9 cellular contexts compared by ENCODE assay signal in genomic region chr18:74476154-74476553, GRCh38. TPM values are rescaled to one million over a fixed set of nuclear protein-coding genes. Genes with fewer than 3 reads are reported as not detected.
DNase-seq lines count a peak whose midpoint lies in the region; ATAC-seq and TF ChIP-seq lines count a peak whose summit lies in the region.
"Had no signal": no experiment of that assay in that cellular context is flagged by ENCODE, and none has a peak within 500 bp of the region (broad histone marks: within the 10 kb centered on the region; RNA-seq: fewer than 3 reads in every experiment).

No MANE protein-coding gene starts in this region.

- no peak overlapping the region for H3K9ac ChIP-seq in endodermal cell (ENCODE audit: extremely low read depth, low read length, poor library complexity, severe bottlenecking)

- no peak overlapping the region for H3K27ac Mint-ChIP-seq in endodermal cell
- H3K27ac Mint-ChIP-seq in CD8-positive, alpha-beta T cell: no peak overlapping the region
- H3K27ac Mint-ChIP-seq: activated B cell treated with CpG ODN at 0.5 μM for 24 hours had no signal

- H3K9me3 ChIP-seq in endodermal cell (ENCODE audit: control insufficient read depth, low read length) (peaks cover 7% of the 10 kb centered on the region), suprapubic skin (no peaks in the 10 kb centered on the region)
- H3K9me3 ChIP-seq in CD8-positive, alpha-beta T cell (ENCODE audit: low read length): no peaks in the 10 kb centered on the region

- H3K27me3 ChIP-seq in endodermal cell (ENCODE audit: control insufficient read depth, insufficient read depth, low read length, poor library complexity, severe bottlenecking): no peaks in the 10 kb centered on the region
- no peaks in the 10 kb centered on the region for H3K27me3 ChIP-seq in CD8-positive, alpha-beta T cell (ENCODE audit: insufficient read depth, low read length)
- H3K27me3 ChIP-seq in suprapubic skin: no peaks in the 10 kb centered on the region

- no peaks in the 10 kb centered on the region for H3K36me3 ChIP-seq in endodermal cell (ENCODE audit: control insufficient read depth, insufficient read depth, low read length)
- no peaks in the 10 kb centered on the region for H3K36me3 ChIP-seq in CD8-positive, alpha-beta T cell (ENCODE audit: insufficient read depth, low read length)
- no peaks in the 10 kb centered on the region for H3K36me3 ChIP-seq in suprapubic skin

- TF ChIP-seq POLR2A in suprapubic skin (IDR thresholded peaks at IDR 0.05): no peak

- H3K9me3 Mint-ChIP-seq in endodermal cell: no peaks in the 10 kb centered on the region
- H3K9me3 Mint-ChIP-seq in CD8-positive, alpha-beta T cell: no peaks in the 10 kb centered on the region
- H3K9me3 Mint-ChIP-seq: activated B cell treated with CpG ODN at 0.5 μM for 24 hours had no signal

- TF ChIP-seq CTCF in endodermal cell (conservative IDR thresholded peaks at IDR 0.05) (peak; percentile 86), suprapubic skin (IDR thresholded peaks at IDR 0.05) (peak in 1 of 2 donors; percentile 39)
- no peak for TF ChIP-seq CTCF in CD8-positive, alpha-beta T cell (IDR thresholded peaks at IDR 0.05)

- H3K4me3 Mint-ChIP-seq in endodermal cell: no peak overlapping the region
- no peak overlapping the region for H3K4me3 Mint-ChIP-seq in CD8-positive, alpha-beta T cell
- H3K4me3 Mint-ChIP-seq: activated B cell treated with CpG ODN at 0.5 μM for 24 hours had no signal

- ATAC-seq in HG03520 (IDR thresholded peaks at IDR 0.05; ENCODE audit: unreplicated experiment): no peak
- no peak for ATAC-seq in CD8-positive, alpha-beta T cell

- peaks cover 4% of the 10 kb centered on the region for H3K4me1 Mint-ChIP-seq in endodermal cell
- H3K4me1 Mint-ChIP-seq in CD8-positive, alpha-beta T cell (ENCODE audit: low read depth): no peaks in the 10 kb centered on the region
- H3K4me1 Mint-ChIP-seq: activated B cell treated with CpG ODN at 0.5 μM for 24 hours had no signal

- H3K36me3 Mint-ChIP-seq in endodermal cell (ENCODE audit: low read depth): no peaks in the 10 kb centered on the region
- H3K36me3 Mint-ChIP-seq in CD8-positive, alpha-beta T cell: no peaks in the 10 kb centered on the region

- no peak for TF ChIP-seq EP300 in suprapubic skin (IDR thresholded peaks at IDR 0.05)

- CTCF ChIA-PET in CD8-positive, alpha-beta T cell (lab: Charles Lee): interaction anchor here (0.9 to 1.0 kb wide), 2 partner anchors 10 to 116 kb away, joined by 3 to 4 read pairs; no protein-coding TSS in a partner anchor

- POLR2A ChIA-PET in CD8-positive, alpha-beta T cell (lab: Charles Lee): interaction anchor here (0.6 kb wide), 1 partner anchor 123 kb away, joined by 3 read pairs; no protein-coding TSS in a partner anchor

- no peak overlapping the region for H3K27ac ChIP-seq in endodermal cell (ENCODE audit: low read depth, low read length)
- no peak overlapping the region for H3K27ac ChIP-seq in CD8-positive, alpha-beta T cell (ENCODE audit: low read depth, low read length)
- no peak overlapping the region for H3K27ac ChIP-seq in suprapubic skin

- no peaks in the 10 kb centered on the region for H3K27me3 Mint-ChIP-seq in endodermal cell (ENCODE audit: insufficient read depth)
- peaks cover 2% of the 10 kb centered on the region for H3K27me3 Mint-ChIP-seq in CD8-positive, alpha-beta T cell (ENCODE audit: low read depth)

- DNase-seq in Daoy (ENCODE audit: low read depth) (peak; percentile 19), NAMALWA (ENCODE audit: low spot score) (peak; percentile 5), endodermal cell (peak; percentile 85), nucleus accumbens (lab: John Stamatoyannopoulos, UW) (peak in 44 of 56 donors; percentile 5 to 82 (median 48)), suprapubic skin (ENCODE audit: low spot score in 2 of 2) (no peak), T1000 (lab: John Stamatoyannopoulos, UW) (no peak)
- DNase-seq in CD8-positive, alpha-beta T cell: no peak
- DNase-seq: activated B cell treated with CpG ODN at 0.5 μM for 24 hours had no signal

- H3K4me1 ChIP-seq in endodermal cell (ENCODE audit: control insufficient read depth, insufficient read depth, low read length) (peaks cover 13% of the 10 kb centered on the region), suprapubic skin (peaks cover 7% of the 10 kb centered on the region)
- H3K4me1 ChIP-seq in CD8-positive, alpha-beta T cell (ENCODE audit: insufficient read depth, low read length): no peaks in the 10 kb centered on the region

- intact Hi-C loops in CD8-positive, alpha-beta T cell (cut with DNase I, micrococcal nuclease): no loop called here

- WGBS in endodermal cell (ENCODE audit: insufficient coverage in 1 of 2, insufficient read length in 1 of 2), 2 experiments: 42% methylated on average over 5 of the region's 6 CpGs; no CpG with 5 or more reads in 1 of the 2 experiments
- 41% methylated on average over 6 of the region's 6 CpGs for WGBS in suprapubic skin

- H3K4me3 ChIP-seq in endodermal cell (ENCODE audit: low read length): no peak overlapping the region
- no peak overlapping the region for H3K4me3 ChIP-seq in CD8-positive, alpha-beta T cell (ENCODE audit: low read depth, low read length)
- H3K4me3 ChIP-seq in suprapubic skin: no peak overlapping the region

RNA-seq across cellular contexts. Expression of gene DIPK1C, which starts 19.0 kb away (rescaled TPM):
- total RNA-seq in Daoy (2014; rRNA removed; shearing (Covaris generic)): not detected in 2 replicates
- total RNA-seq in endodermal cell (under 1 TPM in 1 of 2 donors, not detected in 1; 0.13 TPM), suprapubic skin (1 to 10 TPM; 1.8 to 4.1 (median 3.5) TPM)
- 0.71 TPM for polyA plus RNA-seq in endodermal cell (2013, experiment 1 of 2)
- 0.99 TPM for polyA plus RNA-seq in endodermal cell (2013, experiment 2 of 2)
- not detected for total RNA-seq in CD8-positive, alpha-beta T cell
- total RNA-seq: activated B cell treated with CpG ODN at 0.5 μM for 24 hours had no signal

RNA-seq across cellular contexts. Expression of gene CNDP2, which starts 20.0 kb away (rescaled TPM):
- 28.6 and 32.2 TPM in 2 replicates for total RNA-seq in Daoy (2014; rRNA removed; shearing (Covaris generic))
- total RNA-seq in endodermal cell (100 to 1,000 TPM; 385 to 416 TPM), suprapubic skin (10 to 100 TPM; 58.4 to 79.9 (median 69.5) TPM)
- 105 TPM for polyA plus RNA-seq in endodermal cell (2013, experiment 1 of 2)
- polyA plus RNA-seq in endodermal cell (2013, experiment 2 of 2): 105 TPM
- 10 to 100 TPM; 51.7 to 55.8 TPM for total RNA-seq in CD8-positive, alpha-beta T cell

RNA-seq across cellular contexts. Expression of gene CNDP1, which starts 58.1 kb away (rescaled TPM):
- total RNA-seq in Daoy (2014; rRNA removed; shearing (Covaris generic)): not detected in 2 replicates
- total RNA-seq in endodermal cell (under 1 TPM in 1 of 2 donors, not detected in 1; 0.51 TPM), suprapubic skin (1 to 10 TPM in 1 of 4 donors, under 1 TPM in 2, not detected in 1; 0.21 to 1.1 (median 0.97) TPM)
- 0.07 TPM for polyA plus RNA-seq in endodermal cell (2013, experiment 1 of 2)
- polyA plus RNA-seq in endodermal cell (2013, experiment 2 of 2): not detected
- total RNA-seq in CD8-positive, alpha-beta T cell: under 1 TPM; 0.22 to 0.44 TPM

Comparison
In these comparisons a context has a peak if more than half of its experiments do, and no peak if none do; other contexts are left out.
1. DNase-seq: peak in Daoy (single experiment), NAMALWA (single experiment), endodermal cell (single experiment) and nucleus accumbens (44 of 56); none in CD8-positive, alpha-beta T cell (0 of 7), suprapubic skin (0 of 2) and T1000 (single experiment).
2. RNA of gene CNDP2, which starts 20.0 kb away (total RNA-seq): 385 to 416 TPM in endodermal cell; 58.4 to 79.9 TPM in suprapubic skin, 51.7 to 55.8 TPM in CD8-positive, alpha-beta T cell and 28.6 to 32.2 TPM in Daoy; every median in the first group is over 4 times any median in the second.